ENCODE assay signal across 1 cellular context in genomic region chr19:3213159-3213558, GRCh38.
A peak's percentile ranks its signal among the peaks of the same experiment; 100 is the strongest.
TF ChIP-seq lines count a peak whose summit lies in the region.

No MANE protein-coding gene starts in this region.

TF ChIP-seq in HEK293, 187 proteins besides CTCF, POLR2A, EP300 and RAD21 (continued from another document):
- TF ChIP-seq BCL6B (tag by site-specific recombination; IDR thresholded peaks at IDR 0.05) (no peak), ZNF37A (tag by site-specific recombination; IDR thresholded peaks at IDR 0.05) (no peak), MYNN (tag by site-specific recombination; IDR thresholded peaks at IDR 0.05; ENCODE audit: borderline replicate concordance) (no peak), ZBTB10 (tag by site-specific recombination; IDR thresholded peaks at IDR 0.05) (no peak), ZFP37 (tag by site-specific recombination; IDR thresholded peaks at IDR 0.05) (no peak), ZNF398 (tag by site-specific recombination; IDR thresholded peaks at IDR 0.05) (peak; percentile 69), ZNF157 (tag by site-specific recombination; IDR thresholded peaks at IDR 0.05) (no peak)
